1 cellular context compared by ENCODE assay signal in the genomic region with DNA sequence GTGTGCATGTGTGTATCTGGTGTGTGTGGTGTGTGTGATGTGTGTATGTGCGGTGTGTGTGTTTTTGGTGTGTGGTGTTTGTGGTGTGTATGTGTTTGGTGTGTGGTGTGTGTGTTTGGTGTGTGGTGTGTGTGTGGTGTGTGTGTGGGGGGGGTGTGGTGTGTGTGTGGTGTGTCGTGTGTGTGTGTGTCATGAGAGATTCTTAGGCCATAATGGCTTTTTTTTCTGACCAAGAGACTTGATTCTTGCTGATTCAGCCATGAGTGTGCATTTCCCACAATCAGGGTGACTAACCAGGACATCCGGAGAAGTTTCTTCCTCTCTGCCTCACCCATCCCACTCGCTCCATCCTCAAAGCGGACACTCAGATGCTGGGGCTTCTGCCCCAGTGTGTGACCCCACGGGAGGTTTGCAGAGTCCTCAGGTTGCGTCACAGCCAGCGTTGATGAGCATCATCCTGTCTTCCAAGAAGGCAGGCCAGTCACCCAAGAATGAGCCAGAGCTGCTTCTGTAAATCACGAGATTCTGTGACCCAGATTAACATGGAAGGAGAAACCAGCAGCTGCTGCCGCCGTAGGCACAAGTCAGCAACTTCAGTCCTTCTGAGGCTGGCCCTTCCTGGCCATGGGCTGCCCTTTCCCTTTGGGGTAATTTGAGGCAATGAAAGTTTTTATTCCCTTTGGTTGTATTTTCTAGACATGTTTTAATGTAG.
TF ChIP-seq lines count a peak whose summit lies in the region.

No MANE protein-coding gene starts in this region.

TF ChIP-seq in K562, 482 proteins besides CTCF, POLR2A, EP300 and RAD21 (continued from another document and continues in another):
- TF ChIP-seq, protein P1, sequence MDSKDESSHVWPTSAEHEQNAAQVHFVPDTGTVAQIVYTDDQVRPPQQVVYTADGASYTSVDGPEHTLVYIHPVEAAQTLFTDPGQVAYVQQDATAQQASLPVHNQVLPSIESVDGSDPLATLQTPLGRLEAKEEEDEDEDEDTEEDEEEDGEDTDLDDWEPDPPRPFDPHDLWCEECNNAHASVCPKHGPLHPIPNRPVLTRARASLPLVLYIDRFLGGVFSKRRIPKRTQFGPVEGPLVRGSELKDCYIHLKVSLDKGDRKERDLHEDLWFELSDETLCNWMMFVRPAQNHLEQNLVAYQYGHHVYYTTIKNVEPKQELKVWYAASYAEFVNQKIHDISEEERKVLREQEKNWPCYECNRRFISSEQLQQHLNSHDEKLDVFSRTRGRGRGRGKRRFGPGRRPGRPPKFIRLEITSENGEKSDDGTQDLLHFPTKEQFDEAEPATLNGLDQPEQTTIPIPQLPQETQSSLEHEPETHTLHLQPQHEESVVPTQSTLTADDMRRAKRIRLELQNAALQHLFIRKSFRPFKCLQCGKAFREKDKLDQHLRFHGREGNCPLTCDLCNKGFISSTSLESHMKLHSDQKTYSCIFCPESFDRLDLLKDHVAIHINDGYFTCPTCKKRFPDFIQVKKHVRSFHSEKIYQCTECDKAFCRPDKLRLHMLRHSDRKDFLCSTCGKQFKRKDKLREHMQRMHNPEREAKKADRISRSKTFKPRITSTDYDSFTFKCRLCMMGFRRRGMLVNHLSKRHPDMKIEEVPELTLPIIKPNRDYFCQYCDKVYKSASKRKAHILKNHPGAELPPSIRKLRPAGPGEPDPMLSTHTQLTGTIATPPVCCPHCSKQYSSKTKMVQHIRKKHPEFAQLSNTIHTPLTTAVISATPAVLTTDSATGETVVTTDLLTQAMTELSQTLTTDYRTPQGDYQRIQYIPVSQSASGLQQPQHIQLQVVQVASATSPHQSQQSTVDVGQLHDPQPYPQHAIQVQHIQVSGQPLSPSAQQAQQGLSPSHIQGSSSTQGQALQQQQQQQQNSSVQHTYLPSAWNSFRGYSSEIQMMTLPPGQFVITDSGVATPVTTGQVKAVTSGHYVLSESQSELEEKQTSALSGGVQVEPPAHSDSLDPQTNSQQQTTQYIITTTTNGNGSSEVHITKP (IDR thresholded peaks at IDR 0.05; ENCODE audit: partially characterized antibody) = no peak
- TF ChIP-seq TAL1 (IDR thresholded peaks at IDR 0.05) (no peak; the same call in 1 of the 2 replicates), RBM25 (IDR thresholded peaks at IDR 0.05; ENCODE audit: low read depth, low read length, severe bottlenecking) (no peak), CREM (IDR thresholded peaks at IDR 0.05; ENCODE audit: low read depth) (peak; percentile 77), ZNF253 (CRISPR knock-in tag; conservative IDR thresholded peaks at IDR 0.05) (no peak), CHD2 (IDR thresholded peaks at IDR 0.05; ENCODE audit: low read depth, low read length) (no peak), CC2D1A (IDR thresholded peaks at IDR 0.05) (no peak), CBX8 (IDR thresholded peaks at IDR 0.05; ENCODE audit: borderline replicate concordance, extremely low read depth, low read depth, low read length, poor library complexity, severe bottlenecking) (no peak), ZNF436 (CRISPR knock-in tag; IDR thresholded peaks at IDR 0.05) (no peak), MAFK (IDR thresholded peaks at IDR 0.05; ENCODE audit: low read length) (peak; percentile 94), NUFIP1 (IDR thresholded peaks at IDR 0.05; ENCODE audit: partially characterized antibody) (no peak), RBM15 (IDR thresholded peaks at IDR 0.05; ENCODE audit: insufficient read depth, low read length) (no peak), ETV6 (IDR thresholded peaks at IDR 0.05; ENCODE audit: borderline replicate concordance in 1 of 2, low read depth in 2 of 2, low read length in 1 of 2) (peak in 1 of 2 experiments; percentile 78; a peak in 1 of 4 replicates), ETV6 (CRISPR knock-in tag; IDR thresholded peaks at IDR 0.05; ENCODE audit: borderline replicate concordance) (no peak), FOXK1 (CRISPR knock-in tag; IDR thresholded peaks at IDR 0.05; ENCODE audit: borderline replicate concordance) (0 out of 2 replicates have a peak, but pooled peaks have one; percentile 54), ILF3 (IDR thresholded peaks at IDR 0.05; ENCODE audit: borderline replicate concordance) (no peak), SNIP1 (IDR thresholded peaks at IDR 0.05; ENCODE audit: low read depth) (no peak), ZNF77 (CRISPR knock-in tag; IDR thresholded peaks at IDR 0.05) (no peak), SMARCE1 (IDR thresholded peaks at IDR 0.05) (peak; percentile 92), KDM2B (CRISPR knock-in tag; IDR thresholded peaks at IDR 0.05) (no peak), NONO (IDR thresholded peaks at IDR 0.05; ENCODE audit: low read depth in 2 of 2, low read length in 1 of 2) (no peak), FOSL1 (tag; conservative IDR thresholded peaks at IDR 0.05) (peak; percentile 94), TRIM28 (IDR thresholded peaks at IDR 0.05) (peak; percentile 14; the same call in 1 of the 2 replicates), KHSRP (IDR thresholded peaks at IDR 0.05) (no peak)
- TF ChIP-seq, protein P2, sequence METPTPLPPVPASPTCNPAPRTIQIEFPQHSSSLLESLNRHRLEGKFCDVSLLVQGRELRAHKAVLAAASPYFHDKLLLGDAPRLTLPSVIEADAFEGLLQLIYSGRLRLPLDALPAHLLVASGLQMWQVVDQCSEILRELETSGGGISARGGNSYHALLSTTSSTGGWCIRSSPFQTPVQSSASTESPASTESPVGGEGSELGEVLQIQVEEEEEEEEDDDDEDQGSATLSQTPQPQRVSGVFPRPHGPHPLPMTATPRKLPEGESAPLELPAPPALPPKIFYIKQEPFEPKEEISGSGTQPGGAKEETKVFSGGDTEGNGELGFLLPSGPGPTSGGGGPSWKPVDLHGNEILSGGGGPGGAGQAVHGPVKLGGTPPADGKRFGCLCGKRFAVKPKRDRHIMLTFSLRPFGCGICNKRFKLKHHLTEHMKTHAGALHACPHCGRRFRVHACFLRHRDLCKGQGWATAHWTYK (CRISPR knock-in tag; IDR thresholded peaks at IDR 0.05) = no peak
- TF ChIP-seq, protein P3, sequence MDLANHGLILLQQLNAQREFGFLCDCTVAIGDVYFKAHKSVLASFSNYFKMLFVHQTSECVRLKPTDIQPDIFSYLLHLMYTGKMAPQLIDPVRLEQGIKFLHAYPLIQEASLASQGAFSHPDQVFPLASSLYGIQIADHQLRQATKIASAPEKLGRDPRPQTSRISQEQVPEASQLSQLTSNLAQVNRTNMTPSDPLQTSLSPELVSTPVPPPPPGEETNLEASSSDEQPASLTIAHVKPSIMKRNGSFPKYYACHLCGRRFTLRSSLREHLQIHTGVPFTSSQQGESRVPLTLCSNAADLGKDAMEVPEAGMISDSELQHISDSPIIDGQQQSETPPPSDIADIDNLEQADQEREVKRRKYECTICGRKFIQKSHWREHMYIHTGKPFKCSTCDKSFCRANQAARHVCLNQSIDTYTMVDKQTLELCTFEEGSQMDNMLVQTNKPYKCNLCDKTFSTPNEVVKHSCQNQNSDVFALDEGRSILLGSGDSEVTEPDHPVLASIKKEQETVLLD (IDR thresholded peaks at IDR 0.05) = peak; percentile 46
- TF ChIP-seq, protein P4, sequence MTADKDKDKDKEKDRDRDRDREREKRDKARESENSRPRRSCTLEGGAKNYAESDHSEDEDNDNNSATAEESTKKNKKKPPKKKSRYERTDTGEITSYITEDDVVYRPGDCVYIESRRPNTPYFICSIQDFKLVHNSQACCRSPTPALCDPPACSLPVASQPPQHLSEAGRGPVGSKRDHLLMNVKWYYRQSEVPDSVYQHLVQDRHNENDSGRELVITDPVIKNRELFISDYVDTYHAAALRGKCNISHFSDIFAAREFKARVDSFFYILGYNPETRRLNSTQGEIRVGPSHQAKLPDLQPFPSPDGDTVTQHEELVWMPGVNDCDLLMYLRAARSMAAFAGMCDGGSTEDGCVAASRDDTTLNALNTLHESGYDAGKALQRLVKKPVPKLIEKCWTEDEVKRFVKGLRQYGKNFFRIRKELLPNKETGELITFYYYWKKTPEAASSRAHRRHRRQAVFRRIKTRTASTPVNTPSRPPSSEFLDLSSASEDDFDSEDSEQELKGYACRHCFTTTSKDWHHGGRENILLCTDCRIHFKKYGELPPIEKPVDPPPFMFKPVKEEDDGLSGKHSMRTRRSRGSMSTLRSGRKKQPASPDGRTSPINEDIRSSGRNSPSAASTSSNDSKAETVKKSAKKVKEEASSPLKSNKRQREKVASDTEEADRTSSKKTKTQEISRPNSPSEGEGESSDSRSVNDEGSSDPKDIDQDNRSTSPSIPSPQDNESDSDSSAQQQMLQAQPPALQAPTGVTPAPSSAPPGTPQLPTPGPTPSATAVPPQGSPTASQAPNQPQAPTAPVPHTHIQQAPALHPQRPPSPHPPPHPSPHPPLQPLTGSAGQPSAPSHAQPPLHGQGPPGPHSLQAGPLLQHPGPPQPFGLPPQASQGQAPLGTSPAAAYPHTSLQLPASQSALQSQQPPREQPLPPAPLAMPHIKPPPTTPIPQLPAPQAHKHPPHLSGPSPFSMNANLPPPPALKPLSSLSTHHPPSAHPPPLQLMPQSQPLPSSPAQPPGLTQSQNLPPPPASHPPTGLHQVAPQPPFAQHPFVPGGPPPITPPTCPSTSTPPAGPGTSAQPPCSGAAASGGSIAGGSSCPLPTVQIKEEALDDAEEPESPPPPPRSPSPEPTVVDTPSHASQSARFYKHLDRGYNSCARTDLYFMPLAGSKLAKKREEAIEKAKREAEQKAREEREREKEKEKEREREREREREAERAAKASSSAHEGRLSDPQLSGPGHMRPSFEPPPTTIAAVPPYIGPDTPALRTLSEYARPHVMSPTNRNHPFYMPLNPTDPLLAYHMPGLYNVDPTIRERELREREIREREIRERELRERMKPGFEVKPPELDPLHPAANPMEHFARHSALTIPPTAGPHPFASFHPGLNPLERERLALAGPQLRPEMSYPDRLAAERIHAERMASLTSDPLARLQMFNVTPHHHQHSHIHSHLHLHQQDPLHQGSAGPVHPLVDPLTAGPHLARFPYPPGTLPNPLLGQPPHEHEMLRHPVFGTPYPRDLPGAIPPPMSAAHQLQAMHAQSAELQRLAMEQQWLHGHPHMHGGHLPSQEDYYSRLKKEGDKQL (CRISPR knock-in tag; IDR thresholded peaks at IDR 0.05; ENCODE audit: borderline replicate concordance) = no peak
- TF ChIP-seq, protein P5, sequence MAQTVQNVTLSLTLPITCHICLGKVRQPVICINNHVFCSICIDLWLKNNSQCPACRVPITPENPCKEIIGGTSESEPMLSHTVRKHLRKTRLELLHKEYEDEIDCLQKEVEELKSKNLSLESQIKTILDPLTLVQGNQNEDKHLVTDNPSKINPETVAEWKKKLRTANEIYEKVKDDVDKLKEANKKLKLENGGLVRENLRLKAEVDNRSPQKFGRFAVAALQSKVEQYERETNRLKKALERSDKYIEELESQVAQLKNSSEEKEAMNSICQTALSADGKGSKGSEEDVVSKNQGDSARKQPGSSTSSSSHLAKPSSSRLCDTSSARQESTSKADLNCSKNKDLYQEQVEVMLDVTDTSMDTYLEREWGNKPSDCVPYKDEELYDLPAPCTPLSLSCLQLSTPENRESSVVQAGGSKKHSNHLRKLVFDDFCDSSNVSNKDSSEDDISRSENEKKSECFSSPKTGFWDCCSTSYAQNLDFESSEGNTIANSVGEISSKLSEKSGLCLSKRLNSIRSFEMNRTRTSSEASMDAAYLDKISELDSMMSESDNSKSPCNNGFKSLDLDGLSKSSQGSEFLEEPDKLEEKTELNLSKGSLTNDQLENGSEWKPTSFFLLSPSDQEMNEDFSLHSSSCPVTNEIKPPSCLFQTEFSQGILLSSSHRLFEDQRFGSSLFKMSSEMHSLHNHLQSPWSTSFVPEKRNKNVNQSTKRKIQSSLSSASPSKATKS (CRISPR knock-in tag; IDR thresholded peaks at IDR 0.05) = no peak
- TF ChIP-seq, protein P6, sequence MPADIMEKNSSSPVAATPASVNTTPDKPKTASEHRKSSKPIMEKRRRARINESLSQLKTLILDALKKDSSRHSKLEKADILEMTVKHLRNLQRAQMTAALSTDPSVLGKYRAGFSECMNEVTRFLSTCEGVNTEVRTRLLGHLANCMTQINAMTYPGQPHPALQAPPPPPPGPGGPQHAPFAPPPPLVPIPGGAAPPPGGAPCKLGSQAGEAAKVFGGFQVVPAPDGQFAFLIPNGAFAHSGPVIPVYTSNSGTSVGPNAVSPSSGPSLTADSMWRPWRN (IDR thresholded peaks at IDR 0.05; ENCODE audit: low read depth) = no peak
- TF ChIP-seq, protein P7, sequence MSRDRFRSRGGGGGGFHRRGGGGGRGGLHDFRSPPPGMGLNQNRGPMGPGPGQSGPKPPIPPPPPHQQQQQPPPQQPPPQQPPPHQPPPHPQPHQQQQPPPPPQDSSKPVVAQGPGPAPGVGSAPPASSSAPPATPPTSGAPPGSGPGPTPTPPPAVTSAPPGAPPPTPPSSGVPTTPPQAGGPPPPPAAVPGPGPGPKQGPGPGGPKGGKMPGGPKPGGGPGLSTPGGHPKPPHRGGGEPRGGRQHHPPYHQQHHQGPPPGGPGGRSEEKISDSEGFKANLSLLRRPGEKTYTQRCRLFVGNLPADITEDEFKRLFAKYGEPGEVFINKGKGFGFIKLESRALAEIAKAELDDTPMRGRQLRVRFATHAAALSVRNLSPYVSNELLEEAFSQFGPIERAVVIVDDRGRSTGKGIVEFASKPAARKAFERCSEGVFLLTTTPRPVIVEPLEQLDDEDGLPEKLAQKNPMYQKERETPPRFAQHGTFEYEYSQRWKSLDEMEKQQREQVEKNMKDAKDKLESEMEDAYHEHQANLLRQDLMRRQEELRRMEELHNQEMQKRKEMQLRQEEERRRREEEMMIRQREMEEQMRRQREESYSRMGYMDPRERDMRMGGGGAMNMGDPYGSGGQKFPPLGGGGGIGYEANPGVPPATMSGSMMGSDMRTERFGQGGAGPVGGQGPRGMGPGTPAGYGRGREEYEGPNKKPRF (IDR thresholded peaks at IDR 0.05; ENCODE audit: low read depth, low read length) = no peak
- TF ChIP-seq, protein P8, sequence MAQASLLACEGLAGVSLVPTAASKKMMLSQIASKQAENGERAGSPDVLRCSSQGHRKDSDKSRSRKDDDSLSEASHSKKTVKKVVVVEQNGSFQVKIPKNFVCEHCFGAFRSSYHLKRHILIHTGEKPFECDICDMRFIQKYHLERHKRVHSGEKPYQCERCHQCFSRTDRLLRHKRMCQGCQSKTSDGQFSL (CRISPR knock-in tag; IDR thresholded peaks at IDR 0.05) = peak; percentile 99
- TF ChIP-seq, protein P8 (tag; IDR thresholded peaks at IDR 0.05) = peak in 1 of 2 experiments; percentile 66; a peak in 1 of 4 replicates
- TF ChIP-seq, protein P9, sequence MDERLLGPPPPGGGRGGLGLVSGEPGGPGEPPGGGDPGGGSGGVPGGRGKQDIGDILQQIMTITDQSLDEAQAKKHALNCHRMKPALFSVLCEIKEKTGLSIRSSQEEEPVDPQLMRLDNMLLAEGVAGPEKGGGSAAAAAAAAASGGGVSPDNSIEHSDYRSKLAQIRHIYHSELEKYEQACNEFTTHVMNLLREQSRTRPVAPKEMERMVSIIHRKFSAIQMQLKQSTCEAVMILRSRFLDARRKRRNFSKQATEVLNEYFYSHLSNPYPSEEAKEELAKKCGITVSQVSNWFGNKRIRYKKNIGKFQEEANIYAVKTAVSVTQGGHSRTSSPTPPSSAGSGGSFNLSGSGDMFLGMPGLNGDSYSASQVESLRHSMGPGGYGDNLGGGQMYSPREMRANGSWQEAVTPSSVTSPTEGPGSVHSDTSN (CRISPR knock-in tag; IDR thresholded peaks at IDR 0.05; ENCODE audit: low read depth) = no peak
- TF ChIP-seq, protein P9 (tag; conservative IDR thresholded peaks at IDR 0.05; ENCODE audit: low read depth) = peak; percentile 48; the same call in 1 of the 2 replicates
